8 cellular contexts compared by ENCODE assay signal in genomic region chr9:72362118-72362531, GRCh38. TPM values are rescaled to one million over a fixed set of nuclear protein-coding genes. Genes with fewer than 3 reads are reported as not detected.
DNase-seq lines count a peak whose midpoint lies in the region; ATAC-seq, FAIRE-seq and TF ChIP-seq lines count a peak whose summit lies in the region.

No MANE protein-coding gene starts in this region.

- H3K4me3 Mint-ChIP-seq in T-helper 17 cell = peak overlapping the region; percentile 97

- no peaks in the 10 kb centered on the region for H3K27me3 ChIP-seq in gastroesophageal sphincter

- TF ChIP-seq POLR2A in H54 (IDR thresholded peaks at IDR 0.05; ENCODE audit: low read depth, low read length) = no peak
- TF ChIP-seq POLR2A in gastroesophageal sphincter (IDR thresholded peaks at IDR 0.05) = no peak

- H3K4me1 Mint-ChIP-seq in T-helper 17 cell = peaks cover 52% of the 10 kb centered on the region

- H3K27ac Mint-ChIP-seq in T-helper 17 cell = no peak overlapping the region

- peak overlapping the region; percentile 98 to 100 (median 99) for H3K27ac ChIP-seq in gastroesophageal sphincter
- peak overlapping the region in 19 of 21 experiments; percentile 39 to 100 (median 99) for H3K27ac ChIP-seq in skin epidermis

- H3K36me3 Mint-ChIP-seq in T-helper 17 cell (ENCODE audit: low read depth) = peaks cover 2% of the 10 kb centered on the region

- ATAC-seq in T-helper 17 cell = no peak
- no peak for ATAC-seq in gastroesophageal sphincter
- ATAC-seq in GM18909 (IDR thresholded peaks at IDR 0.05; ENCODE audit: poor library complexity, unreplicated experiment) = no peak

- H3K4me3 ChIP-seq in gastroesophageal sphincter = peak overlapping the region; percentile 78 to 90
- peak overlapping the region; percentile 70 to 93 (median 84) for H3K4me3 ChIP-seq in skin epidermis

- no peak for TF ChIP-seq EP300 in gastroesophageal sphincter (IDR thresholded peaks at IDR 0.05)

- FAIRE-seq in H54 (lab: Jason Lieb, UNC) = peak; percentile 62

- H3K36me3 ChIP-seq in gastroesophageal sphincter = peaks cover 7 to 36% of the 10 kb centered on the region in 2 donors

- WGBS in gastroesophageal sphincter (ENCODE audit: low coverage in 1 of 2), 2 donors = 0% methylated on average over 2 of the region's 2 CpGs

- H3K27me3 Mint-ChIP-seq in T-helper 17 cell = no peaks in the 10 kb centered on the region

- DNase-seq in H54 (ENCODE audit: insufficient read length, low spot score) (no peak), T-helper 17 cell (no peak), hippocampal formation (lab: John Stamatoyannopoulos, UW) (no peak), cortex of kidney (lab: John Stamatoyannopoulos, UW) (no peak), NCI-H345 treated with DMSO at 0.1 percent for 48 hours (lab: John Stamatoyannopoulos, UW; ENCODE audit: unreplicated experiment) (no peak)

- H3K9me3 ChIP-seq in T-helper 17 cell (ENCODE audit: control insufficient read depth, low read length, poor library complexity, severe bottlenecking) = no peaks in the 10 kb centered on the region
- no peaks in the 10 kb centered on the region for H3K9me3 ChIP-seq in gastroesophageal sphincter

- peaks cover 19 to 56% (median 40%) of the 10 kb centered on the region in 3 donors for H3K4me1 ChIP-seq in gastroesophageal sphincter

- TF ChIP-seq CTCF in gastroesophageal sphincter (IDR thresholded peaks at IDR 0.05) = no peak

RNA-seq across cellular contexts. Expression of gene ZFAND5, which starts 2.9 kb away (rescaled TPM):
- 100 to 1,000 TPM; 268 to 341 TPM for total RNA-seq in T-helper 17 cell
- total RNA-seq in gastroesophageal sphincter = 100 to 1,000 TPM; 124 to 488 (median 288) TPM
